Comparison of ENCODE assay signal across 29 cellular contexts in genomic region chr12:25949343-25949742, GRCh38. TPM values are rescaled to one million over a fixed set of nuclear protein-coding genes. Genes with fewer than 3 reads are reported as not detected.
"Had no signal": no experiment of that assay in that cellular context is flagged by ENCODE, and none has a peak within 500 bp of the region (broad histone marks: within the 10 kb centered on the region; RNA-seq: fewer than 3 reads in every experiment).

No MANE protein-coding gene starts in this region.

- H3K4me1 ChIP-seq: left lung, lower lobe of right lung, right atrium auricular region, right lobe of liver, tibial nerve, uterus had no signal

- H3K36me3 ChIP-seq: left lung, lower lobe of right lung, neutrophil, right atrium auricular region, right lobe of liver, uterus had no signal

- H3K27ac ChIP-seq: left lung, lower lobe of right lung, neutrophil, right atrium auricular region, right lobe of liver, tibial nerve, uterus had no signal

- H3K9me3 ChIP-seq: left lung, lower lobe of right lung, neutrophil, right atrium auricular region, right lobe of liver, tibial nerve, uterus had no signal

- H3K4me1 Mint-ChIP-seq: immature natural killer cell; naive thymus-derived CD8-positive, alpha-beta T cell; nephron; neural crest cell; stimulated activated memory B cell treated with anti-CD40 and anti-IgM and Interleukin-4, amounts not matched to agents 10 μg/mL and 1 μg/mL and 100 μg/mL, for 72 hours; stimulated activated naive CD8-positive, alpha-beta T cell treated with anti-CD3 and anti-CD28 coated beads, Interleukin-15, amount 100 ng/mL, for 72 hours had no signal

- H3K27me3 Mint-ChIP-seq: progenitor cell of endocrine pancreas; stimulated activated memory B cell treated with anti-CD40 and anti-IgM and Interleukin-4, amounts not matched to agents 10 μg/mL and 1 μg/mL and 100 μg/mL, for 72 hours; stimulated activated naive CD8-positive, alpha-beta T cell treated with anti-CD3 and anti-CD28 coated beads, Interleukin-15, amount 100 ng/mL, for 72 hours; type B pancreatic cell had no signal

- DNase-seq: hypothalamus; immature natural killer cell; kidney glomerular epithelial cell; left colon; left lung; lower lobe of right lung; mammary epithelial cell; mesenchymal stem cell; naive thymus-derived CD8-positive, alpha-beta T cell; occipital lobe; right lobe of liver; stimulated activated CD4-positive, alpha-beta T cell treated with anti-CD3 and anti-CD28 coated beads, Interleukin-1b, Interleukin-23, amount 100 ng/mL, for 48 hours; stimulated activated CD4-positive, alpha-beta T cell treated with anti-CD3 and anti-CD28 coated beads, Interleukin-2, amount 100 ng/mL, for 48 hours; stimulated activated CD4-positive, alpha-beta T cell treated with anti-CD3 and anti-CD28 coated beads, Interleukin-4, amount 100 ng/mL, for 4 hours; stimulated activated CD8-positive, alpha-beta memory T cell treated with anti-CD3 and anti-CD28 coated beads, Interleukin-4, amount 100 ng/mL, for 48 hours; stimulated activated naive CD4-positive, alpha-beta T cell treated with Interleukin-2 at 50 U/mL for 16 hours; stimulated activated naive CD8-positive, alpha-beta T cell treated with anti-CD3 and anti-CD28 coated beads, Interleukin-15, amount 100 ng/mL, for 72 hours; substantia nigra; uterus had no signal

- H3K27ac Mint-ChIP-seq: immature natural killer cell; naive thymus-derived CD8-positive, alpha-beta T cell; nephron; progenitor cell of endocrine pancreas; stimulated activated memory B cell treated with anti-CD40 and anti-IgM and Interleukin-4, amounts not matched to agents 10 μg/mL and 1 μg/mL and 100 μg/mL, for 72 hours; stimulated activated naive CD8-positive, alpha-beta T cell treated with anti-CD3 and anti-CD28 coated beads, Interleukin-15, amount 100 ng/mL, for 72 hours; type B pancreatic cell had no signal

- FAIRE-seq: islet of Langerhans had no signal

- H3K36me3 Mint-ChIP-seq: immature natural killer cell; naive thymus-derived CD8-positive, alpha-beta T cell; stimulated activated memory B cell treated with anti-CD40 and anti-IgM and Interleukin-4, amounts not matched to agents 10 μg/mL and 1 μg/mL and 100 μg/mL, for 72 hours had no signal

- H3K27me3 ChIP-seq: left lung, neutrophil, right atrium auricular region, right lobe of liver, tibial nerve, uterus had no signal

- ATAC-seq: left colon; left lung; lower lobe of right lung; naive thymus-derived CD8-positive, alpha-beta T cell; right lobe of liver; stimulated activated memory B cell treated with anti-CD40 and anti-IgM and Interleukin-4, amounts not matched to agents 10 μg/mL and 1 μg/mL and 100 μg/mL, for 72 hours; stimulated activated naive CD8-positive, alpha-beta T cell treated with anti-CD3 and anti-CD28 coated beads, Interleukin-15, amount 100 ng/mL, for 72 hours had no signal

- H3K4me2 ChIP-seq: smooth muscle cell had no signal

- H3K4me3 ChIP-seq: left lung, lower lobe of right lung, right atrium auricular region, right lobe of liver, smooth muscle cell, tibial nerve, uterus had no signal

- H3K4me3 Mint-ChIP-seq: immature natural killer cell; naive thymus-derived CD8-positive, alpha-beta T cell; nephron; neural crest cell; stimulated activated memory B cell treated with anti-CD40 and anti-IgM and Interleukin-4, amounts not matched to agents 10 μg/mL and 1 μg/mL and 100 μg/mL, for 72 hours; stimulated activated naive CD8-positive, alpha-beta T cell treated with anti-CD3 and anti-CD28 coated beads, Interleukin-15, amount 100 ng/mL, for 72 hours; type B pancreatic cell had no signal

- H3K9me3 Mint-ChIP-seq: immature natural killer cell; nephron; stimulated activated memory B cell treated with anti-CD40 and anti-IgM and Interleukin-4, amounts not matched to agents 10 μg/mL and 1 μg/mL and 100 μg/mL, for 72 hours; stimulated activated naive CD8-positive, alpha-beta T cell treated with anti-CD3 and anti-CD28 coated beads, Interleukin-15, amount 100 ng/mL, for 72 hours had no signal

RNA-seq across cellular contexts. Expression of gene RASSF8, which starts 9.1 kb away (rescaled TPM):
- total RNA-seq: naive thymus-derived CD8-positive, alpha-beta T cell had no signal
- polyA plus RNA-seq: naive thymus-derived CD8-positive, alpha-beta T cell had no signal
